In genomic region chr16:74608944-74609343, GRCh38 we compare ENCODE assay signal across 13 cellular contexts. TPM values are rescaled to one million over a fixed set of nuclear protein-coding genes. Genes with fewer than 3 reads are reported as not detected.
DNase-seq lines count a peak whose midpoint lies in the region.
"Had no signal": no experiment of that assay in that cellular context is flagged by ENCODE, and none has a peak within 500 bp of the region (broad histone marks: within the 10 kb centered on the region; RNA-seq: fewer than 3 reads in every experiment).

No MANE protein-coding gene starts in this region.

- peak overlapping the region; percentile 5 to 82 (median 62) for H3K4me3 Mint-ChIP-seq in CD8-positive, alpha-beta memory T cell

- POLR2A ChIA-PET in CD8-positive, alpha-beta memory T cell (lab: Charles Lee) = interaction anchor here (0.8 to 3.2 kb wide), 2 partner anchors 14 to 58 kb away, joined by 3 to 19 read pairs; partner anchors contain the start of gene RFWD3

- peak; percentile 20 to 73 (median 52) for DNase-seq in CD8-positive, alpha-beta memory T cell
- DNase-seq in SK-N-DZ (ENCODE audit: low spot score) = peak; percentile 60
- peak; percentile 53 for DNase-seq in activated T-cell treated with anti-CD3 and anti-CD28 coated beads, Interleukin-2, amount 50 U/mL, for 1 hour
- DNase-seq in mesendoderm = peak; percentile 70
- no peak for DNase-seq in NOMO-1 treated with dmso at 0.1 percent for 144 hours (lab: John Stamatoyannopoulos, UW; ENCODE audit: unreplicated experiment)
- no peak for DNase-seq in hepatic stellate cell (ENCODE audit: low spot score)
- DNase-seq in NCI-H2227 (lab: John Stamatoyannopoulos, UW; ENCODE audit: unreplicated experiment) = no peak
- no peak for DNase-seq in cardiac septum (ENCODE audit: low spot score)
- DNase-seq: colonic mucosa, glutamatergic neuron, mammary epithelial cell, NCI-H2029 treated with DMSO at 0.1 percent for 48 hours, psoas muscle had no signal

- H2BK5ac ChIP-seq in mesendoderm (ENCODE audit: low read length) = no peak overlapping the region

- peaks cover 33 to 48% (median 47%) of the 10 kb centered on the region in 3 donors for H3K4me1 Mint-ChIP-seq in CD8-positive, alpha-beta memory T cell

- H3K79me2 ChIP-seq in mesendoderm (ENCODE audit: control insufficient read depth, insufficient read depth, low read length) = peaks cover 24% of the 10 kb centered on the region

- no peak overlapping the region for H2BK120ac ChIP-seq in mesendoderm (ENCODE audit: low read depth, low read length)

- WGBS in mesendoderm (ENCODE audit: extremely low coverage, insufficient coverage, low lambda C conversion rate) = no CpG with 5 or more reads among the region's 6 CpGs

- no peak overlapping the region for H3K27ac ChIP-seq in CD8-positive, alpha-beta memory T cell (ENCODE audit: low read depth, low read length)
- H3K27ac ChIP-seq in mesendoderm (ENCODE audit: low read depth, low read length) = no peak overlapping the region
- H3K27ac ChIP-seq: colonic mucosa had no signal

- H3K36me3 ChIP-seq in CD8-positive, alpha-beta memory T cell (ENCODE audit: insufficient read depth, low read length) = no peaks in the 10 kb centered on the region
- no peaks in the 10 kb centered on the region for H3K36me3 ChIP-seq in mesendoderm (ENCODE audit: control insufficient read depth, insufficient read depth, low read length)
- H3K36me3 ChIP-seq: colonic mucosa had no signal

- no peaks in the 10 kb centered on the region for H3K79me1 ChIP-seq in mesendoderm (ENCODE audit: low read length)

- no peaks in the 10 kb centered on the region for H3K9me3 ChIP-seq in CD8-positive, alpha-beta memory T cell (ENCODE audit: low read length)
- H3K9me3 ChIP-seq: colonic mucosa, psoas muscle had no signal

- no peak overlapping the region for H2AK5ac ChIP-seq in mesendoderm (ENCODE audit: low read length)

- peaks cover 0 to 10% (median 1%) of the 10 kb centered on the region in 3 donors for H3K36me3 Mint-ChIP-seq in CD8-positive, alpha-beta memory T cell

- H3K18ac ChIP-seq in mesendoderm (ENCODE audit: low read length) = no peak overlapping the region

- peak overlapping the region; percentile 32 to 80 (median 59) for H3K27ac Mint-ChIP-seq in CD8-positive, alpha-beta memory T cell

- H3K23ac ChIP-seq in mesendoderm (ENCODE audit: low read length) = no peak overlapping the region

- no peak overlapping the region for H3K4ac ChIP-seq in mesendoderm (ENCODE audit: low read depth, low read length)

- no peak overlapping the region for H3K9ac ChIP-seq in mesendoderm (ENCODE audit: low read length)

- no peaks in the 10 kb centered on the region for H3K9me3 Mint-ChIP-seq in CD8-positive, alpha-beta memory T cell

- H3K27me3 Mint-ChIP-seq in CD8-positive, alpha-beta memory T cell = no peaks in the 10 kb centered on the region

- no peak overlapping the region for H2BK15ac ChIP-seq in mesendoderm (replicated peaks; ENCODE audit: low read depth)

- H3K4me3 ChIP-seq in CD8-positive, alpha-beta memory T cell (ENCODE audit: low read length) = no peak overlapping the region
- H3K4me3 ChIP-seq in mesendoderm (ENCODE audit: low read length) = no peak overlapping the region
- H3K4me3 ChIP-seq: colonic mucosa, psoas muscle had no signal

- H4K8ac ChIP-seq in mesendoderm (ENCODE audit: low read depth, low read length) = no peak overlapping the region

- peaks cover 46% of the 10 kb centered on the region for H3K4me1 ChIP-seq in CD8-positive, alpha-beta memory T cell (ENCODE audit: insufficient read depth, low read length)
- peaks cover 5% of the 10 kb centered on the region for H3K4me1 ChIP-seq in mesendoderm (ENCODE audit: control insufficient read depth, low read depth, low read length)

- no peaks in the 10 kb centered on the region for H3K27me3 ChIP-seq in CD8-positive, alpha-beta memory T cell (ENCODE audit: insufficient read depth, low read length, poor library complexity, severe bottlenecking)
- no peaks in the 10 kb centered on the region for H3K27me3 ChIP-seq in mesendoderm (ENCODE audit: insufficient read depth, low read length, poor library complexity)
- H3K27me3 ChIP-seq: colonic mucosa had no signal

- no peak overlapping the region for H3K56ac ChIP-seq in mesendoderm (ENCODE audit: low read length)

- CTCF ChIA-PET in CD8-positive, alpha-beta memory T cell (lab: Charles Lee) = no interaction called here

- H4K5ac ChIP-seq in mesendoderm (ENCODE audit: low read length) = no peak overlapping the region

- H3K4me2 ChIP-seq in mesendoderm (ENCODE audit: low read length) = no peak overlapping the region

- intact Hi-C loops in cardiac septum (cut with DNase I) = loop anchor here (5.0 kb wide), 2 partner anchors 107 to 312 kb away; partner anchors contain the start of gene PSMD7

RNA-seq across cellular contexts. Expression of gene GLG1, which starts 2.0 kb away (rescaled TPM):
- total RNA-seq in CD8-positive, alpha-beta memory T cell = 10 to 100 TPM; 52.3 to 56.7 TPM
- polyA plus RNA-seq in CD8-positive, alpha-beta memory T cell = 174 TPM
- polyA plus RNA-seq in SK-N-DZ (2014; cell fraction: cytosol; rRNA removed) = 42.9 and 50.3 TPM in 2 replicates
- polyA plus RNA-seq in SK-N-DZ (2014; cell fraction: nucleus; rRNA removed) = 29.2 and 45.2 TPM in 2 replicates
- polyA plus RNA-seq in mesendoderm (2013, experiment 1 of 2) = 42.2 TPM
- polyA plus RNA-seq in mesendoderm (2013, experiment 2 of 2) = 42.7 TPM
- 110 TPM for total RNA-seq in cardiac septum

RNA-seq across cellular contexts. Expression of gene RFWD3, which starts 57.7 kb away (rescaled TPM):
- 100 to 1,000 TPM in 1 of 2 experiments, 10 to 100 TPM in 1; 99.5 to 113 TPM for total RNA-seq in CD8-positive, alpha-beta memory T cell
- 20.1 TPM for polyA plus RNA-seq in CD8-positive, alpha-beta memory T cell
- polyA plus RNA-seq in SK-N-DZ (2014; cell fraction: cytosol; rRNA removed) = 38.1 and 51.0 TPM in 2 replicates
- 26.9 and 27.0 TPM in 2 replicates for polyA plus RNA-seq in SK-N-DZ (2014; cell fraction: nucleus; rRNA removed)
- polyA plus RNA-seq in mesendoderm (2013, experiment 1 of 2) = 68.9 TPM
- 62.0 TPM for polyA plus RNA-seq in mesendoderm (2013, experiment 2 of 2)
- 5.8 TPM for total RNA-seq in cardiac septum

Comparison
In these comparisons a context has a peak if more than half of its experiments do, and no peak if none do; other contexts are left out.
1. DNase-seq: peak in CD8-positive, alpha-beta memory T cell (5 of 5), SK-N-DZ (single experiment), activated T-cell treated with anti-CD3 and anti-CD28 coated beads, Interleukin-2, amount 50 U/mL, for 1 hour (single experiment) and mesendoderm (single experiment); none in NOMO-1 treated with dmso at 0.1 percent for 144 hours (single experiment), hepatic stellate cell (single experiment), NCI-H2227 (single experiment) and cardiac septum (single experiment).
2. RNA of gene RFWD3, which starts 57.7 kb away (total RNA-seq): 99.5 to 113 TPM in CD8-positive, alpha-beta memory T cell; 5.8 TPM in cardiac septum (single experiment); every median in the first group is over 10 times any median in the second.